8 cellular contexts compared by ENCODE assay signal in the genomic region with DNA sequence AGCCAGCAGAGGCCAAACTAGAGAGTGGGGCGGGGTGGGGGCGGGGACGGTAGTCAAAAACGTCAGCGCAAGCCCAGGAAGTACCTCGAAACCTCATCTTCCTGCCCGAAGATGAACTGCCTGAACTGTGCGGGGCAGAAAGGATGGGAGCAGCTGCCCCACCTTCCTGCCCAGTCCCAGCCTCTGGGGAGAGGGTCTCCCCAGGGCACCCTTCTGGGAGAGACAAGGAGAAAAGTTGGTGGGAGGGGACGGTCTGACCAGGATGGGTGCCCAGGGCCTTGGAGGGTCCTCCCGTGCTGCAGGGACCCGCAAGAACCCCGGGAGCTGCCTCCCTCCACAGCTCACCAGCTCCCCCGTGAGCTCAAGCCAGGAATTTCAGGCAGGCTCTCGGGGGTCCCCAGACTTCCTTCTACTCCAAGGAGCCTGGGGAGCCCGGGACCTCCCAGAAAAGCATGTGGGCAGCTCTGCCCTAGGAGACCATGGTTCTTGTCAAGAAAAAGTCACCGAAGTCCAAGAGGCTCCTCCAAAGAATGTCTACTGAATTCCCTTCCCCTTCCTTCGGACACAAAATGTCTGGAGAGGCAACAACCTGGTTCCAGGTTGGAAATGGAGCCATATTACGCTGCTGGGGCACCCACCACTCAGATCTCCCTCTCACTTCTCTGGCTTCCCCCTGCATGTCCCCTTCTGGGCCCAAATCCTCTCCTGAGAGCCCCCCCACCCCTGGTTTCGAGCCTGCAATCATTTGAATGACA. TPM values are rescaled to one million over a fixed set of nuclear protein-coding genes. Genes with fewer than 3 reads are reported as not detected.
A peak's percentile ranks its signal among the peaks of the same experiment; 100 is the strongest.
DNase-seq lines count a peak whose midpoint lies in the region; ATAC-seq and TF ChIP-seq lines count a peak whose summit lies in the region.

No MANE protein-coding gene starts in this region.

- H3K27me3 ChIP-seq in iPS DF 6.9 (ENCODE audit: control insufficient read depth, insufficient read depth, low read length), result no peaks in the 10 kb centered on the region

- H3K4me1 Mint-ChIP-seq in activated naive CD8-positive, alpha-beta T cell treated with anti-CD3 and anti-CD28 coated beads for 36 hours, result peaks cover 51% of the 10 kb centered on the region

- H3K36me3 Mint-ChIP-seq in activated naive CD8-positive, alpha-beta T cell treated with anti-CD3 and anti-CD28 coated beads for 36 hours, result peaks cover 3% of the 10 kb centered on the region

- H3K27ac ChIP-seq in iPS DF 6.9 (ENCODE audit: low read length), result no peak overlapping the region

- DNase-seq in CMK (ENCODE audit: low read depth) (peak; percentile 32), SK-N-DZ (ENCODE audit: low spot score) (peak; percentile 71), iPS DF 6.9 (ENCODE audit: low read depth, low spot score) (peak; percentile 45), middle frontal gyrus (ENCODE audit: extremely low spot score, low spot score) (no peak)
- DNase-seq in activated naive CD8-positive, alpha-beta T cell treated with anti-CD3 and anti-CD28 coated beads for 36 hours, result peak; percentile 76
- peak; percentile 43 to 50 for DNase-seq in stimulated activated CD4-positive, alpha-beta T cell treated with anti-CD3 and anti-CD28 coated beads, Interleukin-15, amount 100 ng/mL, for 1 hour (ENCODE audit: low read depth in 1 of 2, low spot score in 1 of 2)

- H3K4me3 Mint-ChIP-seq in activated naive CD8-positive, alpha-beta T cell treated with anti-CD3 and anti-CD28 coated beads for 36 hours, result peak overlapping the region; percentile 84

- peak overlapping the region; percentile 90 for H3K27ac Mint-ChIP-seq in activated naive CD8-positive, alpha-beta T cell treated with anti-CD3 and anti-CD28 coated beads for 36 hours

- no peaks in the 10 kb centered on the region for H3K36me3 ChIP-seq in iPS DF 6.9 (ENCODE audit: control insufficient read depth, insufficient read depth, low read length)

- no peaks in the 10 kb centered on the region for H3K9me3 Mint-ChIP-seq in activated naive CD8-positive, alpha-beta T cell treated with anti-CD3 and anti-CD28 coated beads for 36 hours

- H3K4me1 ChIP-seq in iPS DF 6.9 (ENCODE audit: control insufficient read depth, insufficient read depth, low read length), result no peaks in the 10 kb centered on the region

- no peaks in the 10 kb centered on the region for H3K9me3 ChIP-seq in iPS DF 6.9 (ENCODE audit: control insufficient read depth, insufficient read depth, low read length)

- no peaks in the 10 kb centered on the region for H3K27me3 Mint-ChIP-seq in activated naive CD8-positive, alpha-beta T cell treated with anti-CD3 and anti-CD28 coated beads for 36 hours

- ATAC-seq in HG03280 (IDR thresholded peaks at IDR 0.05; ENCODE audit: unreplicated experiment), result peak; percentile 72

- TF ChIP-seq POLR2A in GM19099 (IDR thresholded peaks at IDR 0.05; ENCODE audit: extremely low read depth, insufficient read length, low read depth), result peak; percentile 40

- WGBS in iPS DF 6.9 (ENCODE audit: insufficient coverage, insufficient read length), result no CpG with 5 or more reads among the region's 19 CpGs

- peak overlapping the region; percentile 33; the same call in 1 of the 2 replicates for H3K4me3 ChIP-seq in iPS DF 6.9 (ENCODE audit: low read length)

RNA-seq across cellular contexts. Expression of gene RGS10, which starts 52.8 kb away (rescaled TPM):
- polyA plus RNA-seq in SK-N-DZ (2014; cell fraction: cytosol; rRNA removed), result 42.3 and 49.8 TPM in 2 replicates
- 26.4 and 34.4 TPM in 2 replicates for polyA plus RNA-seq in SK-N-DZ (2014; cell fraction: nucleus; rRNA removed)
- 100 to 1,000 TPM; 273 to 294 TPM for total RNA-seq in activated naive CD8-positive, alpha-beta T cell treated with anti-CD3 and anti-CD28 coated beads for 36 hours
